ENCODE assay signal across 20 cellular contexts in the genomic region with DNA sequence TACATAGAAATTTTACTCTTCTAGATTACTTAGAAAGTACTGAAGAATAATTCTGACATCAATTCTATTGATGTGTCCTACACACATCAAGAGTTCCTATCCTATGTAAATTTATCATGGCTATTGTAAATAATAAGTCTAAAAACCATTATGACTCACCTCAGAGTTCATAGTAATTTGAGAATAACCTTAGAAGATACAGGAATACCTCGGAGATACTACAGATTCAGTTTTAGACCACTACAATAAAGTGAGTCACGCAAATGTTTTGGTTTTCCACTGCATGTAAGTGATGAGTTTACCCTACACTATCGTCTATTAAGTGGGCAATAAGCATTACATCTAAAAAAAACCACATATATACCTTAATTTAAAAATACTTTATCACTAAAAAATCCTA.
DNase-seq lines count a peak whose midpoint lies in the region; ATAC-seq, FAIRE-seq and TF ChIP-seq lines count a peak whose summit lies in the region.
"Had no signal": no experiment of that assay in that cellular context is flagged by ENCODE, and none has a peak within 500 bp of the region (broad histone marks: within the 10 kb centered on the region; RNA-seq: fewer than 3 reads in every experiment).

No MANE protein-coding gene starts in this region.

- H3K4me3 ChIP-seq in breast epithelium, result no peak overlapping the region
- no peak overlapping the region for H3K4me3 ChIP-seq in astrocyte (ENCODE audit: insufficient read depth, low read depth, low read length)
- no peak overlapping the region for H3K4me3 ChIP-seq in choroid plexus epithelial cell (ENCODE audit: low read depth, low read length)
- H3K4me3 ChIP-seq: BLaER1, GM12878 had no signal

- H3K27ac Mint-ChIP-seq in MCF 10A (ENCODE audit: low read depth, unreplicated experiment) (peak overlapping the region; percentile 31), astrocyte (ENCODE audit: unreplicated experiment) (no peak overlapping the region), HFFc6 (no peak overlapping the region)
- H3K27ac Mint-ChIP-seq in activated naive CD4-positive, alpha-beta T cell treated with anti-CD3 and anti-CD28 coated beads, Interleukin-2, amount 10 ng/mL, durations not matched to agents 7 days and 5 days, result no peak overlapping the region
- H3K27ac Mint-ChIP-seq: CD14-positive monocyte; CD4-positive, alpha-beta memory T cell had no signal

- H4K20me1 ChIP-seq in astrocyte (ENCODE audit: insufficient read depth, low read length), result peaks cover 5% of the 10 kb centered on the region
- H4K20me1 ChIP-seq: BLaER1 had no signal

- H3K9ac ChIP-seq in astrocyte (ENCODE audit: low read length), result no peak overlapping the region
- H3K9ac ChIP-seq: BLaER1 had no signal

- no peak for TF ChIP-seq CTCF in MCF 10A (IDR thresholded peaks at IDR 0.05; ENCODE audit: unreplicated experiment)
- no peak for TF ChIP-seq CTCF in breast epithelium (IDR thresholded peaks at IDR 0.05)
- no peak for TF ChIP-seq CTCF in astrocyte (IDR thresholded peaks at IDR 0.05; ENCODE audit: insufficient read depth, low read depth, low read length)
- TF ChIP-seq CTCF in choroid plexus epithelial cell (conservative IDR thresholded peaks at IDR 0.05; ENCODE audit: low read depth, low read length), result no peak
- TF ChIP-seq CTCF in HFFc6 (IDR thresholded peaks at IDR 0.05), result no peak

- H3K27me3 ChIP-seq in breast epithelium, result no peaks in the 10 kb centered on the region
- H3K27me3 ChIP-seq in astrocyte (ENCODE audit: insufficient read depth, low read length), result no peaks in the 10 kb centered on the region
- H3K27me3 ChIP-seq: BLaER1 had no signal

- H3K27me3 Mint-ChIP-seq in MCF 10A (ENCODE audit: insufficient read depth, unreplicated experiment), result no peaks in the 10 kb centered on the region
- H3K27me3 Mint-ChIP-seq in astrocyte (ENCODE audit: low read depth, unreplicated experiment), result no peaks in the 10 kb centered on the region
- H3K27me3 Mint-ChIP-seq in HFFc6 (ENCODE audit: insufficient read depth), result no peaks in the 10 kb centered on the region
- H3K27me3 Mint-ChIP-seq in activated naive CD4-positive, alpha-beta T cell treated with anti-CD3 and anti-CD28 coated beads, Interleukin-2, amount 10 ng/mL, durations not matched to agents 7 days and 5 days, result no peaks in the 10 kb centered on the region
- H3K27me3 Mint-ChIP-seq: CD4-positive, alpha-beta memory T cell; IgD-negative memory B cell had no signal

- CTCF ChIA-PET in MCF 10A (lab: Yijun Ruan, JAX), result no interaction called here
- CTCF ChIA-PET in activated naive CD4-positive, alpha-beta T cell treated with anti-CD3 and anti-CD28 coated beads, Interleukin-2, amount 10 ng/mL, durations not matched to agents 7 days and 5 days (lab: Charles Lee), result no interaction called here

- H3K9me3 Mint-ChIP-seq in MCF 10A (ENCODE audit: unreplicated experiment) (peaks cover 7% of the 10 kb centered on the region), astrocyte (ENCODE audit: unreplicated experiment) (peaks cover 10% of the 10 kb centered on the region), HFFc6 (peaks cover 4% of the 10 kb centered on the region)
- peaks cover 16% of the 10 kb centered on the region for H3K9me3 Mint-ChIP-seq in activated naive CD4-positive, alpha-beta T cell treated with anti-CD3 and anti-CD28 coated beads, Interleukin-2, amount 10 ng/mL, durations not matched to agents 7 days and 5 days

- H3K9me3 ChIP-seq in breast epithelium, result peaks cover 0 to 7% of the 10 kb centered on the region in 2 donors
- no peaks in the 10 kb centered on the region for H3K9me3 ChIP-seq in astrocyte (ENCODE audit: insufficient read depth, low read depth, low read length)

- no peak for FAIRE-seq in astrocyte (lab: Jason Lieb, UNC)
- FAIRE-seq: GM12878, HTR-8/SVneo had no signal

- H3K4me3 Mint-ChIP-seq in MCF 10A (ENCODE audit: unreplicated experiment), result no peak overlapping the region
- H3K4me3 Mint-ChIP-seq in astrocyte (ENCODE audit: unreplicated experiment), result no peak overlapping the region
- H3K4me3 Mint-ChIP-seq in HFFc6, result no peak overlapping the region
- no peak overlapping the region for H3K4me3 Mint-ChIP-seq in activated naive CD4-positive, alpha-beta T cell treated with anti-CD3 and anti-CD28 coated beads, Interleukin-2, amount 10 ng/mL, durations not matched to agents 7 days and 5 days
- H3K4me3 Mint-ChIP-seq: CD14-positive monocyte; CD4-positive, alpha-beta memory T cell; IgD-negative memory B cell had no signal

- no TSS peak for BruUV-seq in MCF 10A (replicated peaks; lab: Mats Ljungman, UMichigan)

- intact Hi-C loops in MCF 10A (cut with micrococcal nuclease), result no loop called here
- intact Hi-C loops in breast epithelium (cut with DNase I; ENCODE audit: low total_unique reads), result no loop called here

- DNase-seq in MCF 10A (ENCODE audit: unreplicated experiment) (no peak), breast epithelium (ENCODE audit: low spot score in 2 of 2) (no peak), astrocyte (ENCODE audit: low read depth) (peak; percentile 15), choroid plexus epithelial cell (ENCODE audit: low read depth) (peak; percentile 9), HFFc6 (no peak)
- DNase-seq in activated naive CD4-positive, alpha-beta T cell treated with anti-CD3 and anti-CD28 coated beads, Interleukin-2, amount 10 ng/mL, durations not matched to agents 7 days and 5 days, result no peak
- DNase-seq: CD4-positive, alpha-beta memory T cell; DMS153; DMS79 treated with DMSO at 0.1 percent for 48 hours; GOT3; H7 had no signal

- H3K4me1 Mint-ChIP-seq in MCF 10A (ENCODE audit: insufficient read depth, unreplicated experiment) (no peaks in the 10 kb centered on the region), astrocyte (ENCODE audit: low read depth, unreplicated experiment) (no peaks in the 10 kb centered on the region), HFFc6 (ENCODE audit: low read depth) (no peaks in the 10 kb centered on the region)
- peaks cover 5% of the 10 kb centered on the region for H3K4me1 Mint-ChIP-seq in activated naive CD4-positive, alpha-beta T cell treated with anti-CD3 and anti-CD28 coated beads, Interleukin-2, amount 10 ng/mL, durations not matched to agents 7 days and 5 days
- H3K4me1 Mint-ChIP-seq: CD14-positive monocyte, IgD-negative memory B cell had no signal

- H3K4me1 ChIP-seq in breast epithelium (no peaks in the 10 kb centered on the region), astrocyte (ENCODE audit: insufficient read depth, low read length) (no peaks in the 10 kb centered on the region)
- H3K4me1 ChIP-seq: BLaER1 had no signal

- no peak overlapping the region for H2AFZ ChIP-seq in astrocyte (ENCODE audit: low read depth, low read length)

- no peak for ATAC-seq in HG03354 (IDR thresholded peaks at IDR 0.05; ENCODE audit: poor library complexity, severe bottlenecking, unreplicated experiment)
- ATAC-seq: GM12878, HCT116 had no signal

- POLR2A ChIA-PET in MCF 10A (lab: Yijun Ruan, JAX), result no interaction called here

- H3K79me2 ChIP-seq in astrocyte (ENCODE audit: insufficient read depth, low read length), result no peaks in the 10 kb centered on the region

- H3K27ac ChIP-seq in breast epithelium (no peak overlapping the region), astrocyte (ENCODE audit: low read depth, low read length) (no peak overlapping the region)
- H3K27ac ChIP-seq: 22Rv1, BLaER1, HL-60 had no signal

- no peak for TF ChIP-seq POLR2A in breast epithelium (IDR thresholded peaks at IDR 0.05)

- H3K36me3 ChIP-seq in breast epithelium (no peaks in the 10 kb centered on the region), astrocyte (ENCODE audit: insufficient read depth, low read length) (no peaks in the 10 kb centered on the region)

- H3K36me3 Mint-ChIP-seq in MCF 10A (ENCODE audit: insufficient read depth, unreplicated experiment), result peaks cover 47% of the 10 kb centered on the region
- peaks cover 46% of the 10 kb centered on the region for H3K36me3 Mint-ChIP-seq in astrocyte (ENCODE audit: low read depth, unreplicated experiment)
- peaks cover 52% of the 10 kb centered on the region for H3K36me3 Mint-ChIP-seq in HFFc6 (ENCODE audit: low read depth)
- H3K36me3 Mint-ChIP-seq in activated naive CD4-positive, alpha-beta T cell treated with anti-CD3 and anti-CD28 coated beads, Interleukin-2, amount 10 ng/mL, durations not matched to agents 7 days and 5 days, result peaks cover 63% of the 10 kb centered on the region

- H3K4me2 ChIP-seq in astrocyte (ENCODE audit: low read length), result no peak overlapping the region
- H3K4me2 ChIP-seq: BLaER1 had no signal

Comparison
In these comparisons a context has a peak if more than half of its experiments do, and no peak if none do; other contexts are left out.
1. DNase-seq: peak in astrocyte (single experiment) and choroid plexus epithelial cell (single experiment); none in MCF 10A (single experiment), breast epithelium (0 of 2), HFFc6 (single experiment) and activated naive CD4-positive, alpha-beta T cell treated with anti-CD3 and anti-CD28 coated beads, Interleukin-2, amount 10 ng/mL, durations not matched to agents 7 days and 5 days (single experiment).